ENCODE assay signal across 9 cellular contexts in the genomic region with DNA sequence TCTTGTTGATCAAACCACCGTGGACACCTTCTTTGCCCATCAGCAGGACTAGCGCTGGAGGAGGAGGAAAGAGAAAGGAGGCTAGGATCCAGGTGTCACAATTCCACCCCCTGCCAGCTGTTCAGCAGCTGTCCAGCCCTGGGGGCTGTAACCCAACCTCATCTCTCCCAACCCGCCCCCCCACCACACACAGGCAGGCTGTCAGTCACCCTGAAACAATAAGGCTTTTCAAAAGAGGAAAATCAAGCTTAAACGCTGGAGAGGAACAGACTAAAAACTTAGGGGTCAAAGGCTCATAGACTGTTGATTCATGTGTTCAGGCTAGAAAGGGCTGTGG. TPM values are rescaled to one million over a fixed set of nuclear protein-coding genes. Genes with fewer than 3 reads are reported as not detected.
A peak's percentile ranks its signal among the peaks of the same experiment; 100 is the strongest.
DNase-seq lines count a peak whose midpoint lies in the region; ATAC-seq and TF ChIP-seq lines count a peak whose summit lies in the region.
"Had no signal": no experiment of that assay in that cellular context is flagged by ENCODE, and none has a peak within 500 bp of the region (broad histone marks: within the 10 kb centered on the region; RNA-seq: fewer than 3 reads in every experiment).

No MANE protein-coding gene starts in this region.

- DNase-seq in AG10803 (ENCODE audit: low read depth): no peak
- peak; percentile 21 for DNase-seq in mammary epithelial cell
- peak; percentile 61 for DNase-seq in myocyte (ENCODE audit: low read depth)
- DNase-seq in NCI-H1930 (lab: John Stamatoyannopoulos, UW): no peak
- no peak for DNase-seq in posterior vena cava (ENCODE audit: low spot score)
- DNase-seq: NCI-H2081 had no signal

- peaks cover 74% of the 10 kb centered on the region for H3K79me2 ChIP-seq in mammary epithelial cell (ENCODE audit: insufficient read depth, low read length)

- H3K9ac ChIP-seq in HUES6 (ENCODE audit: low read length) (peak overlapping the region; percentile 80), mammary epithelial cell (ENCODE audit: insufficient read depth, low read length) (peak overlapping the region; percentile 88)

- H2AFZ ChIP-seq in mammary epithelial cell (ENCODE audit: low read depth, low read length): no peak overlapping the region

- H3K36me3 ChIP-seq in HUES6 (ENCODE audit: control insufficient read depth, insufficient read depth, low read length): peaks cover 59% of the 10 kb centered on the region
- peaks cover 20% of the 10 kb centered on the region for H3K36me3 ChIP-seq in mammary epithelial cell (ENCODE audit: insufficient read depth, low read length)

- H3K27ac ChIP-seq in HUES6 (ENCODE audit: low read depth, low read length) (peak overlapping the region; percentile 4; the same call in 1 of the 2 replicates), mammary epithelial cell (ENCODE audit: insufficient read depth, low read depth, low read length) (peak overlapping the region; percentile 54)

- H3K4me3 ChIP-seq in AG10803 (ENCODE audit: low read length): peak overlapping the region; percentile 97
- H3K4me3 ChIP-seq in HUES6 (ENCODE audit: low read depth, low read length): peak overlapping the region; percentile 95
- peak overlapping the region; percentile 75 to 100 (median 98) for H3K4me3 ChIP-seq in mammary epithelial cell (replicated peaks in 1 of 3; ENCODE audit: insufficient read depth in 1 of 3, low read depth in 2 of 3, low read length in 3 of 3)

- no TSS peak for BruUV-seq in mammary epithelial cell (replicated peaks; lab: Mats Ljungman, UMichigan)

- H3K4me1 ChIP-seq in HUES6 (ENCODE audit: control insufficient read depth, insufficient read depth, low read length) (peaks cover 34% of the 10 kb centered on the region), mammary epithelial cell (ENCODE audit: insufficient read depth, low read length) (peaks cover 52% of the 10 kb centered on the region)

- intact Hi-C loops in mammary epithelial cell (cut with micrococcal nuclease): loop anchor here (1.0 to 5.0 kb wide), 3 partner anchors 37 to 214 kb away; partner anchors contain the start of gene MED11
- intact Hi-C loops in posterior vena cava (cut with DNase I): no loop called here

- no peaks in the 10 kb centered on the region for H3K9me3 ChIP-seq in HUES6 (ENCODE audit: control insufficient read depth, insufficient read depth, low read depth, low read length)
- no peaks in the 10 kb centered on the region for H3K9me3 ChIP-seq in mammary epithelial cell (replicated peaks; ENCODE audit: insufficient read depth, low read length)

- no peaks in the 10 kb centered on the region for H3K27me3 ChIP-seq in HUES6 (ENCODE audit: control insufficient read depth, insufficient read depth, low read length)
- H3K27me3 ChIP-seq in mammary epithelial cell (ENCODE audit: insufficient read depth, low read length): no peaks in the 10 kb centered on the region

- CTCF ChIA-PET in mammary epithelial cell (lab: Charles Lee; ENCODE audit: low non-redundant PET): no interaction called here

- 0% methylated on average over 1 of the region's 4 CpGs for WGBS in mammary epithelial cell (ENCODE audit: low coverage, missing lambda C conversion rate)

- ATAC-seq in GM18511 (IDR thresholded peaks at IDR 0.05; ENCODE audit: unreplicated experiment) (no peak), HG02759 (IDR thresholded peaks at IDR 0.05; ENCODE audit: unreplicated experiment) (no peak)

- no peaks in the 10 kb centered on the region for H4K20me1 ChIP-seq in mammary epithelial cell (ENCODE audit: insufficient read depth, low read length)

- in situ Hi-C loops in mammary epithelial cell (cut with MboI; ENCODE audit: low sequenced_read_pairs in 2 of 2): no loop called here

- peak overlapping the region; percentile 81 for H3K4me2 ChIP-seq in mammary epithelial cell (ENCODE audit: insufficient read depth, low read depth, low read length)

- TF ChIP-seq CTCF in AG10803 (conservative IDR thresholded peaks at IDR 0.05; ENCODE audit: low read length): no peak
- TF ChIP-seq CTCF in mammary epithelial cell (conservative IDR thresholded peaks at IDR 0.05 in 1 of 2, IDR thresholded peaks at IDR 0.05 in 1 of 2; ENCODE audit: extremely low read depth in 1 of 2, insufficient read depth in 1 of 2, low read depth in 1 of 2, low read length in 2 of 2): no peak

- dilution Hi-C loops in mammary epithelial cell (cut with HindIII; ENCODE audit: low sequenced_read_pairs): loop anchor here (5.0 kb wide), 3 partner anchors 84 to 224 kb away; no protein-coding TSS in a partner anchor

RNA-seq across cellular contexts. Expression of gene PFN1, which starts 2.4 kb away (rescaled TPM):
- total RNA-seq in mammary epithelial cell: 1,000 to 10,000 TPM in 1 of 2 donors, 100 to 1,000 TPM in 1; 442 to 1,314 TPM
- polyA plus RNA-seq in mammary epithelial cell: 1,540 TPM
- polyA minus RNA-seq in mammary epithelial cell: 1,004 TPM
- total RNA-seq in myocyte: 1,067 and 1,213 TPM in 2 replicates
- polyA plus RNA-seq in myocyte (2012): 1,485 TPM
- total RNA-seq in posterior vena cava: 100 to 1,000 TPM; 582 to 588 TPM

RNA-seq across cellular contexts. Expression of gene ENO3, which starts 5.0 kb away (rescaled TPM):
- total RNA-seq in mammary epithelial cell: 1 to 10 TPM; 1.8 to 7.8 TPM
- polyA plus RNA-seq in mammary epithelial cell: 2.7 TPM
- not detected for polyA minus RNA-seq in mammary epithelial cell
- 833 and 1,073 TPM in 2 replicates for total RNA-seq in myocyte
- 380 TPM for polyA plus RNA-seq in myocyte (2012)
- total RNA-seq in posterior vena cava: 1 to 10 TPM; 3.2 to 4.3 TPM

RNA-seq across cellular contexts. Expression of gene RNF167, which starts 5.8 kb away (rescaled TPM):
- total RNA-seq in mammary epithelial cell (100 to 1,000 TPM in 1 of 2 donors, 10 to 100 TPM in 1; 53.0 to 121 TPM), myocyte (40.1 and 53.3 TPM in 2 replicates), posterior vena cava (10 to 100 TPM; 62.7 to 77.3 TPM)
- polyA plus RNA-seq in mammary epithelial cell: 132 TPM
- polyA minus RNA-seq in mammary epithelial cell: 180 TPM
- 108 TPM for polyA plus RNA-seq in myocyte (2012)

RNA-seq across cellular contexts. Expression of gene SLC25A11, which starts 6.1 kb away (rescaled TPM):
- total RNA-seq in mammary epithelial cell (10 to 100 TPM; 35.5 to 46.7 TPM), myocyte (87.4 and 100 TPM in 2 replicates), posterior vena cava (10 to 100 TPM; 33.0 to 43.7 TPM)
- polyA plus RNA-seq in mammary epithelial cell: 71.3 TPM
- 103 TPM for polyA minus RNA-seq in mammary epithelial cell
- polyA plus RNA-seq in myocyte (2012): 98.8 TPM

RNA-seq across cellular contexts. Expression of gene GP1BA, which starts 13.8 kb away (rescaled TPM):
- total RNA-seq in mammary epithelial cell (not detected), myocyte (not detected in 2 replicates), posterior vena cava (not detected)
- polyA plus RNA-seq in mammary epithelial cell: not detected
- polyA minus RNA-seq in mammary epithelial cell: not detected
- polyA plus RNA-seq in myocyte (2012): 1.0 TPM

Comparison
In these comparisons a context has a peak if more than half of its experiments do, and no peak if none do; other contexts are left out.
1. DNase-seq: peak in mammary epithelial cell (single experiment) and myocyte (single experiment); none in AG10803 (single experiment), NCI-H1930 (0 of 2) and posterior vena cava (single experiment).
2. RNA of gene ENO3, which starts 5.0 kb away (total RNA-seq): 833 to 1,073 TPM in myocyte; 1.8 to 7.8 TPM in mammary epithelial cell and 3.2 to 4.3 TPM in posterior vena cava; every median in the first group is over 10 times any median in the second.
3. Peak in every context shown above with its lines, with median percentiles within 50 percentile points of each other: H3K4me3 ChIP-seq.